ENCODE assay signal across 24 cellular contexts in the genomic region with DNA sequence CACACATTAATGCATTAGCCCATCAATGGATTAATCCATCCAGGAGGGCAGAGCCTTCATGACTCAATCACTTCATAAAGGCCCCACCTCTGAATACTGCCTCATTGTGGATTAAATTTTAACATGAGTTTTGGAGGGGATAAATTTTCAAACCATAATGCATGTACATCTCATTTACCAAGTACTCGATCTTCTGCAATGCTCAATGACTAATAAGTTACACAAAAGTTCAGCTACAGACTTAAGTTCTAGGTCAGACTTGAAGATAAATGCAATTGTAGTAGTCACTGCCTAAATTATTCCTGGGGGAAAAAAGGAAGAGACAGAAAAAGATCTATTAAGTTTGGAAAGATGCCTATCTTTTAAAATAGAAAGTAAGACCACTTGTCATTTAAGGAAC.
DNase-seq lines count a peak whose midpoint lies in the region; ATAC-seq, FAIRE-seq and TF ChIP-seq lines count a peak whose summit lies in the region.
"Had no signal": no experiment of that assay in that cellular context is flagged by ENCODE, and none has a peak within 500 bp of the region (broad histone marks: within the 10 kb centered on the region; RNA-seq: fewer than 3 reads in every experiment).

No MANE protein-coding gene starts in this region.

- no peak overlapping the region for H3K14ac ChIP-seq in IMR-90 (replicated peaks; ENCODE audit: low read depth, low read length)

- no peak overlapping the region for H2AK5ac ChIP-seq in IMR-90 (ENCODE audit: low read depth, low read length)

- CTCF ChIA-PET in A549 (lab: Yijun Ruan, JAX) (interaction anchor here (0.6 kb wide), 1 partner anchor 92 kb away, joined by 3 read pairs; no protein-coding TSS in a partner anchor), IMR-90 (lab: Yijun Ruan, JAX) (interaction anchor here (0.6 to 0.7 kb wide), 2 partner anchors 10 to 28 kb away, joined by 3 to 8 read pairs; no protein-coding TSS in a partner anchor)

- no peak overlapping the region for H4K8ac ChIP-seq in IMR-90 (ENCODE audit: low read depth in 2 of 2, low read length in 2 of 2)

- DNase-seq in A549 (ENCODE audit: low read depth in 1 of 2, low spot score in 1 of 2) (peak in 1 of 2 experiments; percentile 50), IMR-90 (no peak), iris pigment epithelial cell (ENCODE audit: low read depth) (peak; percentile 31), G401 (ENCODE audit: low spot score) (no peak), right cardiac atrium (no peak)
- DNase-seq in activated effector memory CD4-positive, alpha-beta T cell treated with anti-CD3 and anti-CD28 coated beads, Interleukin-2, amount 50 U/mL, for 16 hours = no peak
- no peak for DNase-seq in stimulated activated CD4-positive, alpha-beta T cell treated with anti-CD3 and anti-CD28 coated beads, Interleukin-1b, Interleukin-23, amount 100 ng/mL, for 48 hours
- DNase-seq: BE2C; CD4-positive, CD25-positive, alpha-beta regulatory T cell; EL; Kasumi-1; MM.1S; NCI-H1048; NCI-H1417 treated with DMSO at 0.1 percent for 48 hours; NCI-H187 treated with DMSO at 0.1 percent for 48 hours; NCI-H2107; NCI-H446 treated with DMSO at 0.1 percent for 48 hours; NCI-H526 treated with DMSO at 0.1 percent for 48 hours; SIG-M5 had no signal

- H3K79me1 ChIP-seq in IMR-90 (ENCODE audit: low read depth in 1 of 2, low read length in 2 of 2) = no peaks in the 10 kb centered on the region

- H3K4me1 ChIP-seq in A549 (peaks cover 16% of the 10 kb centered on the region), IMR-90 (ENCODE audit: control insufficient read depth, insufficient read depth, low read length) (no peaks in the 10 kb centered on the region), right cardiac atrium (ENCODE audit: control insufficient read depth, insufficient read depth, low read length) (no peaks in the 10 kb centered on the region)
- H3K4me1 ChIP-seq: BE2C had no signal

- H3K56ac ChIP-seq in IMR-90 (ENCODE audit: extremely low read depth, insufficient read depth, low read length) = 0 out of 2 replicates have a peak overlapping the region, but pooled peaks have one; percentile 5

- peak; percentile 50 to 79; a peak in 4 of 6 replicates for ATAC-seq in A549
- no peak for ATAC-seq in IMR-90 (ENCODE audit: low read depth)
- ATAC-seq in right cardiac atrium = no peak
- ATAC-seq: HCT116, SK-N-SH treated with all-trans-retinoic acid at 6 μM for 48 hours had no signal

- TF ChIP-seq RAD21 in A549 (conservative IDR thresholded peaks at IDR 0.05 in 1 of 2, IDR thresholded peaks at IDR 0.05 in 1 of 2) (peak in 1 of 2 experiments; percentile 11; a peak in 1 of 5 replicates), IMR-90 (IDR thresholded peaks at IDR 0.05; ENCODE audit: low read length) (no peak)

- FAIRE-seq in A549 (lab: Jason Lieb, UNC) = peak; percentile 36
- FAIRE-seq: A204.1 had no signal

- H3K23ac ChIP-seq in IMR-90 (ENCODE audit: low read depth, low read length) = no peak overlapping the region

- no peak overlapping the region for H2AK9ac ChIP-seq in IMR-90 (replicated peaks; ENCODE audit: low read depth, low read length, poor library complexity)

- H3K4me2 ChIP-seq in A549 = peak overlapping the region; percentile 44
- H3K4me2 ChIP-seq in IMR-90 (ENCODE audit: low read depth, low read length) = no peak overlapping the region

- H3K27ac ChIP-seq in A549 (peak overlapping the region; percentile 34 to 66; a peak in 4 of 6 replicates), IMR-90 (ENCODE audit: insufficient read depth, low read length) (no peak overlapping the region), VCaP (peak overlapping the region; percentile 67), right cardiac atrium (ENCODE audit: low read length) (no peak overlapping the region)
- H3K27ac ChIP-seq: RWPE1 had no signal

- H2AFZ ChIP-seq in IMR-90 (replicated peaks; ENCODE audit: low read length, poor library complexity) = no peak overlapping the region

- H3K9ac ChIP-seq in IMR-90 (ENCODE audit: low read depth, low read length) = no peak overlapping the region

- H2BK120ac ChIP-seq in IMR-90 (ENCODE audit: low read depth, low read length) = no peak overlapping the region

- no peak overlapping the region for H3K4ac ChIP-seq in IMR-90 (ENCODE audit: low read depth, low read length)

- no peaks in the 10 kb centered on the region for H4K20me1 ChIP-seq in IMR-90 (ENCODE audit: insufficient read depth, low read length)

- H3K4me3 ChIP-seq in A549 (no peak overlapping the region), IMR-90 (ENCODE audit: insufficient read depth, low read depth, low read length) (no peak overlapping the region), right cardiac atrium (ENCODE audit: low read length) (no peak overlapping the region)

- H3K27me3 ChIP-seq in IMR-90 (ENCODE audit: control insufficient read depth, insufficient read depth, low read length) (peaks cover 3% of the 10 kb centered on the region), right cardiac atrium (ENCODE audit: control insufficient read depth, insufficient read depth) (no peaks in the 10 kb centered on the region)
- H3K27me3 ChIP-seq: BE2C had no signal

- H3K9me3 ChIP-seq in A549 (no peaks in the 10 kb centered on the region), IMR-90 (ENCODE audit: control insufficient read depth, insufficient read depth, low read length) (no peaks in the 10 kb centered on the region), right cardiac atrium (ENCODE audit: control insufficient read depth, low read length) (no peaks in the 10 kb centered on the region)
- H3K9me3 ChIP-seq: BE2C had no signal

- H2BK5ac ChIP-seq in IMR-90 (ENCODE audit: low read depth, low read length, poor library complexity, severe bottlenecking) = no peak overlapping the region

- dilution Hi-C loops in IMR-90 (cut with HindIII; ENCODE audit: low sequenced_read_pairs, unreplicated experiment) = no loop called here

- no peak overlapping the region for H3K18ac ChIP-seq in IMR-90 (ENCODE audit: low read depth, low read length)

- no TSS peak for BruUV-seq in IMR-90 (replicated peaks; lab: Mats Ljungman, UMichigan)

- H2BK15ac ChIP-seq in IMR-90 (ENCODE audit: low read depth, low read length) = no peak overlapping the region

- in situ Hi-C loops in IMR-90 (cut with MboI; ENCODE audit: low sequenced_read_pairs) = no loop called here
- in situ Hi-C loops in G401 (cut with HindIII; ENCODE audit: low sequenced_read_pairs) = no loop called here

- no peak for TF ChIP-seq EP300 in A549 (IDR thresholded peaks at IDR 0.05)

- TF ChIP-seq POLR2A in A549 (IDR thresholded peaks at IDR 0.05; ENCODE audit: low read length) (no peak), IMR-90 (IDR thresholded peaks at IDR 0.05; ENCODE audit: low read depth, low read length) (no peak)

- no peaks in the 10 kb centered on the region for H3K36me3 ChIP-seq in IMR-90 (ENCODE audit: control insufficient read depth, insufficient read depth, low read length)
- H3K36me3 ChIP-seq: BE2C had no signal

- TF ChIP-seq CTCF in A549 (IDR thresholded peaks at IDR 0.05) (no peak), IMR-90 (conservative IDR thresholded peaks at IDR 0.05; ENCODE audit: low read depth, low read length) (no peak), VCaP (conservative IDR thresholded peaks at IDR 0.05) (no peak)

- WGBS in A549 (ENCODE audit: missing lambda C conversion rate) = 0% methylated on average over 1 of the region's 1 CpG
- no CpG with 5 or more reads among the region's 1 CpG for WGBS in IMR-90 (ENCODE audit: extremely low coverage in 2 of 2, insufficient read length in 1 of 2), 2 experiments
- WGBS in right cardiac atrium = 82% methylated on average over 1 of the region's 1 CpG

- no peak overlapping the region for H4K5ac ChIP-seq in IMR-90 (ENCODE audit: low read depth, low read length)

- H2BK20ac ChIP-seq in IMR-90 (ENCODE audit: low read depth, low read length) = no peak overlapping the region

- intact Hi-C loops in IMR-90 (cut with micrococcal nuclease) = no loop called here
- intact Hi-C loops in right cardiac atrium (cut with DNase I) = no loop called here

- no peaks in the 10 kb centered on the region for H3K9me1 ChIP-seq in IMR-90 (ENCODE audit: insufficient read depth, low read length)

- POLR2A ChIA-PET in A549 (lab: Yijun Ruan, JAX) (no interaction called here), IMR-90 (lab: Charles Lee; ENCODE audit: unreplicated experiment) (no interaction called here)

- H4K91ac ChIP-seq in IMR-90 (ENCODE audit: insufficient read depth, low read depth, low read length) = no peak overlapping the region

TF ChIP-seq in A549, 52 proteins besides CTCF, POLR2A, EP300 and RAD21:
- no peak for TF ChIP-seq KDM1A (IDR thresholded peaks at IDR 0.05; ENCODE audit: low read depth)
- peak; percentile 73 for TF ChIP-seq JUNB (IDR thresholded peaks at IDR 0.05)

TF ChIP-seq in IMR-90, 13 proteins besides CTCF, POLR2A, EP300 and RAD21 (continues in another document):
- TF ChIP-seq CHD1 (IDR thresholded peaks at IDR 0.05; ENCODE audit: low read depth, low read length) (no peak), FOS (IDR thresholded peaks at IDR 0.05; ENCODE audit: low read depth, low read length) (no peak), NFE2L2 (IDR thresholded peaks at IDR 0.05; ENCODE audit: low read depth, low read length) (no peak), MAFK (IDR thresholded peaks at IDR 0.05; ENCODE audit: low read depth, low read length) (no peak), RCOR1 (IDR thresholded peaks at IDR 0.05; ENCODE audit: insufficient replicate concordance, low read length) (no peak), MAZ (IDR thresholded peaks at IDR 0.05; ENCODE audit: borderline replicate concordance, low read depth, low read length) (no peak), MXI1 (IDR thresholded peaks at IDR 0.05; ENCODE audit: borderline replicate concordance, low read depth, low read length) (no peak), ELK1 (IDR thresholded peaks at IDR 0.05; ENCODE audit: borderline replicate concordance, low read depth, low read length) (no peak), CEBPB (IDR thresholded peaks at IDR 0.05; ENCODE audit: low read depth, low read length) (no peak), RFX5 (IDR thresholded peaks at IDR 0.05; ENCODE audit: low read depth, low read length) (no peak)

Comparison
In these comparisons a context has a peak if more than half of its experiments do, and no peak if none do; other contexts are left out.
1. ATAC-seq: peak in A549 (2 of 2); none in IMR-90 (single experiment) and right cardiac atrium (0 of 2).
2. H3K27ac ChIP-seq: peak in A549 (2 of 2) and VCaP (single experiment); none in IMR-90 (single experiment) and right cardiac atrium (single experiment).